Comparison of ENCODE assay signal across 10 cellular contexts in the genomic region with DNA sequence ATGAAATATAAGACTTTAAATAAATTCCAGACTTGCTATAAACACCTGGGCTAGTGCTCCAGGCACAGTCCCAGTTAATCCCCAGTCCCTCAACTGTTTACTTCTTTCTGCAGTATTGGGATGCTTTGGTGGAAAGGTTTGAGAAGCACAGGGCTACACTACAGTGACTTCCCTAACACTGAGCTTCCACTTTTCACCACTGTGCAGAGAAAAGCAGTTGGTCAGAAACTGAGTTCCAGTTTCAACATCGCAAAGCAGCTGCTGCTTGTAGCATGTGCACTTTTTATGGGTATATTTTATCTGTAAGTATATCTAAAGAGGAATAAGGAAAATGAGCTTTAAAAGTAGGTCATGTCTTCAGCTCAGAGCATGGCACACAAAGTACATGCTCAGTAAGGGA.
DNase-seq lines count a peak whose midpoint lies in the region; ATAC-seq, FAIRE-seq and TF ChIP-seq lines count a peak whose summit lies in the region.
"Had no signal": no experiment of that assay in that cellular context is flagged by ENCODE, and none has a peak within 500 bp of the region (broad histone marks: within the 10 kb centered on the region; RNA-seq: fewer than 3 reads in every experiment).

No MANE protein-coding gene starts in this region.

- H3K4me3 ChIP-seq in neuronal stem cell (ENCODE audit: low read length in 2 of 2), result no peak overlapping the region
- no peak overlapping the region for H3K4me3 ChIP-seq in esophagus squamous epithelium

- no peak for FAIRE-seq in HTR-8/SVneo (lab: Jason Lieb, UNC)
- FAIRE-seq in D721Med (lab: Jason Lieb, UNC), result no peak

- no peak overlapping the region for H4K91ac ChIP-seq in neuronal stem cell (ENCODE audit: low read depth, low read length, poor library complexity)

- no peak overlapping the region for H3K4me2 ChIP-seq in neuronal stem cell (ENCODE audit: insufficient read depth, low read length, poor library complexity, severe bottlenecking)

- H3K4ac ChIP-seq in neuronal stem cell (ENCODE audit: low read length), result no peak overlapping the region

- DNase-seq in neuronal stem cell (ENCODE audit: low spot score) (no peak), esophagus squamous epithelium (lab: John Stamatoyannopoulos, UW) (no peak), HTR-8/SVneo (ENCODE audit: insufficient read length, low spot score) (no peak), D721Med (ENCODE audit: insufficient read length, low spot score) (no peak)
- DNase-seq: NCI-H524, retina had no signal

- intact Hi-C loops in esophagus squamous epithelium (cut with DNase I), result no loop called here

- no peak overlapping the region for H3K23ac ChIP-seq in neuronal stem cell (ENCODE audit: low read depth, low read length, poor library complexity)

- H3K4me1 ChIP-seq in neuronal stem cell (ENCODE audit: control insufficient read depth in 2 of 2, insufficient read depth in 1 of 2, low read depth in 1 of 2, low read length in 2 of 2) (peaks cover 2 to 5% of the 10 kb centered on the region in 2 donors), esophagus squamous epithelium (no peaks in the 10 kb centered on the region)

- no peak overlapping the region for H2BK120ac ChIP-seq in neuronal stem cell (ENCODE audit: low read depth, low read length)

- no peak overlapping the region for H2BK5ac ChIP-seq in neuronal stem cell (ENCODE audit: low read length)

- no peak for TF ChIP-seq CTCF in esophagus squamous epithelium (IDR thresholded peaks at IDR 0.05)
- TF ChIP-seq CTCF in D721Med (IDR thresholded peaks at IDR 0.05; ENCODE audit: insufficient read depth, missing control alignments), result no peak

- H4K8ac ChIP-seq in neuronal stem cell (ENCODE audit: low read depth, low read length), result no peak overlapping the region

- H3K27me3 ChIP-seq in neuronal stem cell (ENCODE audit: control insufficient read depth in 3 of 3, insufficient read depth in 3 of 3, low read depth in 1 of 3, low read length in 3 of 3) (no peaks in the 10 kb centered on the region), esophagus squamous epithelium (peaks cover 0 to 16% (median 0%) of the 10 kb centered on the region in 4 donors)

- no peak overlapping the region for H2AFZ ChIP-seq in neuronal stem cell (ENCODE audit: low read length)

- H3K9me3 ChIP-seq in neuronal stem cell (replicated peaks in 1 of 2; ENCODE audit: control insufficient read depth in 2 of 2, insufficient read depth in 1 of 2, low read depth in 1 of 2, low read length in 2 of 2) (no peaks in the 10 kb centered on the region), esophagus squamous epithelium (no peaks in the 10 kb centered on the region)

- ATAC-seq in GM18502 (IDR thresholded peaks at IDR 0.05; ENCODE audit: poor library complexity, unreplicated experiment), result peak; percentile 89
- peak; percentile 86 for ATAC-seq in GM19463 (IDR thresholded peaks at IDR 0.05; ENCODE audit: unreplicated experiment)
- ATAC-seq in HG02852 (IDR thresholded peaks at IDR 0.05; ENCODE audit: unreplicated experiment), result peak; percentile 83
- ATAC-seq in HG03571 (IDR thresholded peaks at IDR 0.05; ENCODE audit: unreplicated experiment), result peak; percentile 48

- H3K18ac ChIP-seq in neuronal stem cell (ENCODE audit: low read length), result no peak overlapping the region

- no CpG with 5 or more reads among the region's 1 CpG for WGBS in neuronal stem cell (ENCODE audit: extremely low coverage in 2 of 2, insufficient read length in 2 of 2, insufficient replicate concordance in 1 of 2), 2 donors
- 67 to 72% methylated on average over 1 of the region's 1 CpG for WGBS in esophagus squamous epithelium, 2 donors

- H3K79me1 ChIP-seq in neuronal stem cell (ENCODE audit: low read depth, low read length), result no peaks in the 10 kb centered on the region

- no peak overlapping the region for H2BK12ac ChIP-seq in neuronal stem cell (ENCODE audit: low read length)

- H2AK5ac ChIP-seq in neuronal stem cell (ENCODE audit: low read depth, low read length), result no peak overlapping the region

- no peak overlapping the region for H2BK15ac ChIP-seq in neuronal stem cell (ENCODE audit: low read length)

- H3K36me3 ChIP-seq in neuronal stem cell (replicated peaks in 1 of 2; ENCODE audit: control insufficient read depth in 2 of 2, insufficient read depth in 2 of 2, low read length in 2 of 2), result no peaks in the 10 kb centered on the region
- no peaks in the 10 kb centered on the region for H3K36me3 ChIP-seq in esophagus squamous epithelium

- no peak overlapping the region for H3K14ac ChIP-seq in neuronal stem cell (ENCODE audit: low read length)

- H3K9ac ChIP-seq in neuronal stem cell (ENCODE audit: low read depth, low read length, poor library complexity), result no peak overlapping the region

- H3K27ac ChIP-seq in neuronal stem cell (replicated peaks; ENCODE audit: low read length) (no peak overlapping the region), esophagus squamous epithelium (no peak overlapping the region)

- no peak for TF ChIP-seq POLR2A in esophagus squamous epithelium (IDR thresholded peaks at IDR 0.05)
